In genomic region chr1:160739098-160739511, GRCh38 we compare ENCODE assay signal across 1 cellular context.
TF ChIP-seq lines count a peak whose summit lies in the region.

Gene SLAMF7 (plus strand): TSS chr1:160739247. CDS start chr1:160739302, 55 bp downstream.

TF ChIP-seq in GM12878, 131 proteins besides CTCF, POLR2A, EP300 and RAD21 (continued from another document):
- TF ChIP-seq ATF2 (IDR thresholded peaks at IDR 0.05; ENCODE audit: low read length) (peak; percentile 77), CBFB (IDR thresholded peaks at IDR 0.05; ENCODE audit: low read depth) (peak; percentile 76; the same call in 1 of the 2 replicates), STAT3 (IDR thresholded peaks at IDR 0.05; ENCODE audit: low read depth, low read length) (no peak)
- TF ChIP-seq, protein P1, sequence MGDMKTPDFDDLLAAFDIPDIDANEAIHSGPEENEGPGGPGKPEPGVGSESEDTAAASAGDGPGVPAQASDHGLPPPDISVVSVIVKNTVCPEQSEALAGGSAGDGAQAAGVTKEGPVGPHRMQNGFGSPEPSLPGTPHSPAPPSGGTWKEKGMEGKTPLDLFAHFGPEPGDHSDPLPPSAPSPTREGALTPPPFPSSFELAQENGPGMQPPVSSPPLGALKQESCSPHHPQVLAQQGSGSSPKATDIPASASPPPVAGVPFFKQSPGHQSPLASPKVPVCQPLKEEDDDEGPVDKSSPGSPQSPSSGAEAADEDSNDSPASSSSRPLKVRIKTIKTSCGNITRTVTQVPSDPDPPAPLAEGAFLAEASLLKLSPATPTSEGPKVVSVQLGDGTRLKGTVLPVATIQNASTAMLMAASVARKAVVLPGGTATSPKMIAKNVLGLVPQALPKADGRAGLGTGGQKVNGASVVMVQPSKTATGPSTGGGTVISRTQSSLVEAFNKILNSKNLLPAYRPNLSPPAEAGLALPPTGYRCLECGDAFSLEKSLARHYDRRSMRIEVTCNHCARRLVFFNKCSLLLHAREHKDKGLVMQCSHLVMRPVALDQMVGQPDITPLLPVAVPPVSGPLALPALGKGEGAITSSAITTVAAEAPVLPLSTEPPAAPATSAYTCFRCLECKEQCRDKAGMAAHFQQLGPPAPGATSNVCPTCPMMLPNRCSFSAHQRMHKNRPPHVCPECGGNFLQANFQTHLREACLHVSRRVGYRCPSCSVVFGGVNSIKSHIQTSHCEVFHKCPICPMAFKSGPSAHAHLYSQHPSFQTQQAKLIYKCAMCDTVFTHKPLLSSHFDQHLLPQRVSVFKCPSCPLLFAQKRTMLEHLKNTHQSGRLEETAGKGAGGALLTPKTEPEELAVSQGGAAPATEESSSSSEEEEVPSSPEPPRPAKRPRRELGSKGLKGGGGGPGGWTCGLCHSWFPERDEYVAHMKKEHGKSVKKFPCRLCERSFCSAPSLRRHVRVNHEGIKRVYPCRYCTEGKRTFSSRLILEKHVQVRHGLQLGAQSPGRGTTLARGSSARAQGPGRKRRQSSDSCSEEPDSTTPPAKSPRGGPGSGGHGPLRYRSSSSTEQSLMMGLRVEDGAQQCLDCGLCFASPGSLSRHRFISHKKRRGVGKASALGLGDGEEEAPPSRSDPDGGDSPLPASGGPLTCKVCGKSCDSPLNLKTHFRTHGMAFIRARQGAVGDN (IDR thresholded peaks at IDR 0.05), result peak; percentile 91
- TF ChIP-seq, protein P2, sequence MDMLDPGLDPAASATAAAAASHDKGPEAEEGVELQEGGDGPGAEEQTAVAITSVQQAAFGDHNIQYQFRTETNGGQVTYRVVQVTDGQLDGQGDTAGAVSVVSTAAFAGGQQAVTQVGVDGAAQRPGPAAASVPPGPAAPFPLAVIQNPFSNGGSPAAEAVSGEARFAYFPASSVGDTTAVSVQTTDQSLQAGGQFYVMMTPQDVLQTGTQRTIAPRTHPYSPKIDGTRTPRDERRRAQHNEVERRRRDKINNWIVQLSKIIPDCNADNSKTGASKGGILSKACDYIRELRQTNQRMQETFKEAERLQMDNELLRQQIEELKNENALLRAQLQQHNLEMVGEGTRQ (IDR thresholded peaks at IDR 0.05; ENCODE audit: borderline replicate concordance, low read depth, low read length), result no peak; the same call in 1 of the 2 replicates
